Comparison of ENCODE assay signal across 1 cellular context in genomic region chr2:11491348-11491930, GRCh38.
TF ChIP-seq lines count a peak whose summit lies in the region.

No MANE protein-coding gene starts in this region.

TF ChIP-seq in HepG2, 621 proteins besides CTCF, POLR2A, EP300 and RAD21:
- TF ChIP-seq ZMYM4 (CRISPR knock-in tag; IDR thresholded peaks at IDR 0.05): 0 out of 2 replicates have a peak, but pooled peaks have one; percentile 0
- TF ChIP-seq ZKSCAN1 (IDR thresholded peaks at IDR 0.05; ENCODE audit: low read length): peak; percentile 62
- TF ChIP-seq SIX1 (CRISPR knock-in tag; IDR thresholded peaks at IDR 0.05; ENCODE audit: borderline replicate concordance): peak; percentile 92; the same call in 1 of the 2 replicates
- no peak for TF ChIP-seq ZBTB43 (CRISPR knock-in tag; conservative IDR thresholded peaks at IDR 0.05)
- peak; percentile 83 for TF ChIP-seq ZNF770 (CRISPR knock-in tag; IDR thresholded peaks at IDR 0.05)
- TF ChIP-seq ZNF674 (CRISPR knock-in tag; IDR thresholded peaks at IDR 0.05; ENCODE audit: low read depth): no peak
